ENCODE assay signal across 16 cellular contexts in genomic region chr11:102385053-102385976, GRCh38. TPM values are rescaled to one million over a fixed set of nuclear protein-coding genes. Genes with fewer than 3 reads are reported as not detected.
A peak's percentile ranks its signal among the peaks of the same experiment; 100 is the strongest.
DNase-seq lines count a peak whose midpoint lies in the region; ATAC-seq, FAIRE-seq and TF ChIP-seq lines count a peak whose summit lies in the region.
"Had no signal": no experiment of that assay in that cellular context is flagged by ENCODE, and none has a peak within 500 bp of the region (broad histone marks: within the 10 kb centered on the region; RNA-seq: fewer than 3 reads in every experiment).

No MANE protein-coding gene starts in this region.

- H3K4me2 ChIP-seq in endothelial cell of umbilical vein (ENCODE audit: insufficient read depth, low read length), result no peak overlapping the region
- H3K4me2 ChIP-seq in smooth muscle cell, result no peak overlapping the region

- no peak overlapping the region for H3K4me3 Mint-ChIP-seq in Calu3 (ENCODE audit: low read depth, unreplicated experiment)

- H3K36me3 Mint-ChIP-seq in Calu3 (ENCODE audit: insufficient read depth, unreplicated experiment), result peaks cover under 1% of the 10 kb centered on the region

- peaks cover 2% of the 10 kb centered on the region for H3K4me1 Mint-ChIP-seq in Calu3 (ENCODE audit: low read depth, unreplicated experiment)

- no peaks in the 10 kb centered on the region for H3F3A ChIP-seq in smooth muscle cell (ENCODE audit: low read depth)

- no peak overlapping the region for H3K27ac Mint-ChIP-seq in Calu3 (ENCODE audit: unreplicated experiment)

- no peaks in the 10 kb centered on the region for H3K9me3 Mint-ChIP-seq in Calu3 (ENCODE audit: low read depth, unreplicated experiment)

- WGBS in smooth muscle cell (ENCODE audit: low lambda C conversion rate), result 89% methylated on average over 5 of the region's 5 CpGs

- no peak for ATAC-seq in left cardiac atrium
- ATAC-seq: sciatic nerve had no signal

- DNase-seq in cardiac muscle cell (ENCODE audit: low read depth in 1 of 2, low spot score in 1 of 2) (no peak), left cardiac atrium (no peak), OCI-M1 (lab: John Stamatoyannopoulos, UW) (peak; percentile 64), endothelial cell of umbilical vein (ENCODE audit: low read depth, low spot score) (peak; percentile 34), renal cortical epithelial cell (ENCODE audit: low read depth) (peak; percentile 23), smooth muscle cell (lab: John Stamatoyannopoulos, UW; ENCODE audit: unreplicated experiment) (no peak), Calu3 (no peak), T1000 (lab: John Stamatoyannopoulos, UW) (no peak)
- DNase-seq: activated CD4-positive, alpha-beta T cell treated with anti-CD3 and anti-CD28 coated beads, Interleukin-2, amount 50 U/mL, for 1 hour; activated T-cell treated with anti-CD3 and anti-CD28 coated beads, Interleukin-2, amount 50 U/mL, for 1 hour; effector CD4-positive, alpha-beta T cell; NCI-H2029 treated with DMSO at 0.1 percent for 48 hours; NCI-H510A treated with DMSO at 0.1 percent for 48 hours; SIG-M5; stimulated activated CD4-positive, alpha-beta T cell treated with anti-CD3 and anti-CD28 coated beads, Interleukin-1b, Interleukin-23, amount 100 ng/mL, for 48 hours had no signal

- H3K36me3 ChIP-seq in cardiac muscle cell, result peaks cover 1% of the 10 kb centered on the region
- H3K36me3 ChIP-seq in endothelial cell of umbilical vein (ENCODE audit: control insufficient read depth in 2 of 2, extremely low read depth in 1 of 2, insufficient read depth in 2 of 2, low read length in 2 of 2), result peaks cover 7 to 8% of the 10 kb centered on the region in 2 experiments
- H3K36me3 ChIP-seq in smooth muscle cell (ENCODE audit: low read depth), result no peaks in the 10 kb centered on the region

- no peaks in the 10 kb centered on the region for H3K9me1 ChIP-seq in endothelial cell of umbilical vein (replicated peaks; ENCODE audit: control insufficient read depth, extremely low read depth, insufficient read depth, low read length)

- dilution Hi-C loops in endothelial cell of umbilical vein (cut with MboI; ENCODE audit: extremely low pct_ligation_motif_present, low sequenced_read_pairs), result no loop called here

- H3K79me2 ChIP-seq in endothelial cell of umbilical vein (ENCODE audit: control insufficient read depth, insufficient read depth, low read length) (peaks cover 1% of the 10 kb centered on the region), smooth muscle cell (ENCODE audit: low read depth) (no peaks in the 10 kb centered on the region)

- TF ChIP-seq POLR2A in endothelial cell of umbilical vein (IDR thresholded peaks at IDR 0.05; ENCODE audit: low read depth, low read length), result no peak

- peak; percentile 59 for FAIRE-seq in endothelial cell of umbilical vein (lab: Jason Lieb, UNC)

- H3K27me3 ChIP-seq in cardiac muscle cell, result no peaks in the 10 kb centered on the region
- H3K27me3 ChIP-seq in endothelial cell of umbilical vein (ENCODE audit: control insufficient read depth in 2 of 2, insufficient read depth in 2 of 2, low read length in 2 of 2), result no peaks in the 10 kb centered on the region
- no peaks in the 10 kb centered on the region for H3K27me3 ChIP-seq in smooth muscle cell (ENCODE audit: low read depth)

- POLR2A ChIA-PET in endothelial cell of umbilical vein (lab: Charles Lee), result no interaction called here

- TF ChIP-seq CTCF in cardiac muscle cell (IDR thresholded peaks at IDR 0.05; ENCODE audit: low read depth, low read length), result no peak
- no peak for TF ChIP-seq CTCF in endothelial cell of umbilical vein (IDR thresholded peaks at IDR 0.05; ENCODE audit: extremely low read depth in 1 of 2, insufficient read depth in 1 of 2, low read depth in 1 of 2, low read length in 2 of 2)
- TF ChIP-seq CTCF in smooth muscle cell (IDR thresholded peaks at IDR 0.05; ENCODE audit: borderline replicate concordance, insufficient read depth, poor library complexity, severe bottlenecking), result no peak
- no peak for TF ChIP-seq CTCF in Calu3 (IDR thresholded peaks at IDR 0.05; ENCODE audit: unreplicated experiment)

- H2AFZ ChIP-seq in endothelial cell of umbilical vein (ENCODE audit: low read depth, low read length) (no peak overlapping the region), smooth muscle cell (ENCODE audit: low read depth) (no peak overlapping the region)

- H3K4me3 ChIP-seq in cardiac muscle cell (no peak overlapping the region), endothelial cell of umbilical vein (replicated peaks in 1 of 3; ENCODE audit: insufficient read depth in 1 of 3, low read depth in 1 of 3, low read length in 3 of 3) (no peak overlapping the region), smooth muscle cell (no peak overlapping the region)

- intact Hi-C loops in left cardiac atrium (cut with DNase I) (no loop called here), endothelial cell of umbilical vein (cut with micrococcal nuclease) (loop anchor here (2.0 kb wide), 1 partner anchor 39 kb away; the partner anchor contains the start of gene BIRC2), Calu3 (cut with micrococcal nuclease; ENCODE audit: unreplicated experiment) (no loop called here)

- H3K9ac ChIP-seq in endothelial cell of umbilical vein (replicated peaks; ENCODE audit: extremely low read depth, insufficient read depth, low read length) (no peak overlapping the region), smooth muscle cell (ENCODE audit: low read depth) (no peak overlapping the region)

- H3K27me3 Mint-ChIP-seq in Calu3 (ENCODE audit: unreplicated experiment), result no peaks in the 10 kb centered on the region

- CTCF ChIA-PET in endothelial cell of umbilical vein (lab: Charles Lee), result interaction anchor here (0.9 to 1.6 kb wide), 7 partner anchors 8 to 281 kb away, joined by 3 to 4 read pairs (median 3); no protein-coding TSS in a partner anchor
- CTCF ChIA-PET in Calu3 (lab: Charles Lee), result no interaction called here

- no peaks in the 10 kb centered on the region for H3K4me1 ChIP-seq in cardiac muscle cell (ENCODE audit: low read depth)
- H3K4me1 ChIP-seq in endothelial cell of umbilical vein (ENCODE audit: control insufficient read depth, extremely low read depth, insufficient read depth, low read length), result peaks cover 41% of the 10 kb centered on the region
- no peaks in the 10 kb centered on the region for H3K4me1 ChIP-seq in smooth muscle cell (ENCODE audit: low read depth)

- H3K9me3 ChIP-seq in cardiac muscle cell (ENCODE audit: low read depth), result no peaks in the 10 kb centered on the region
- no peaks in the 10 kb centered on the region for H3K9me3 ChIP-seq in endothelial cell of umbilical vein (replicated peaks; ENCODE audit: control insufficient read depth, insufficient read depth, low read length)
- no peaks in the 10 kb centered on the region for H3K9me3 ChIP-seq in smooth muscle cell (replicated peaks; ENCODE audit: low read depth)

- H3K27ac ChIP-seq in cardiac muscle cell (peak overlapping the region; percentile 59), endothelial cell of umbilical vein (ENCODE audit: insufficient read depth, low read depth, low read length) (peak overlapping the region; percentile 40), smooth muscle cell (ENCODE audit: low read depth) (no peak overlapping the region)

- BruUV-seq in endothelial cell of umbilical vein (replicated peaks; lab: Mats Ljungman, UMichigan) (no TSS peak), Calu3 (replicated peaks; lab: Mats Ljungman, UMichigan) (no TSS peak)

- H4K20me1 ChIP-seq in endothelial cell of umbilical vein (replicated peaks; ENCODE audit: control insufficient read depth, extremely low read depth, insufficient read depth, low read length) (no peaks in the 10 kb centered on the region), smooth muscle cell (ENCODE audit: low read depth) (peaks cover 4% of the 10 kb centered on the region)

TF ChIP-seq in endothelial cell of umbilical vein, 7 proteins besides CTCF, POLR2A, EP300 and RAD21:
- TF ChIP-seq FOS (IDR thresholded peaks at IDR 0.05; ENCODE audit: borderline replicate concordance, insufficient read depth, low read length) (no peak), GATA2 (IDR thresholded peaks at IDR 0.05; ENCODE audit: insufficient read depth, insufficient read length, low read depth, low read length) (no peak), JUN (IDR thresholded peaks at IDR 0.05; ENCODE audit: borderline replicate concordance, insufficient read depth, insufficient read length, low read depth) (no peak), EZH2 (IDR thresholded peaks at IDR 0.05; ENCODE audit: borderline replicate concordance, low read depth, low read length, severe bottlenecking) (no peak), POLR2AphosphoS5 (IDR thresholded peaks at IDR 0.05; ENCODE audit: insufficient read depth, low read depth, low read length) (no peak), MAX (IDR thresholded peaks at IDR 0.05; ENCODE audit: insufficient read depth, insufficient read length) (no peak), MYC (IDR thresholded peaks at IDR 0.05; ENCODE audit: low read depth, low read length) (no peak)

RNA-seq across cellular contexts. Expression of gene BIRC2, which starts 38.3 kb away (rescaled TPM):
- total RNA-seq in cardiac muscle cell (37.8 and 40.4 TPM in 2 replicates), left cardiac atrium (10 to 100 TPM; 30.4 to 34.2 TPM), endothelial cell of umbilical vein (47.3 and 49.9 TPM in 2 replicates), renal cortical epithelial cell (125 and 146 TPM in 2 replicates), smooth muscle cell (170 and 174 TPM in 2 replicates), Calu3 (2022) (28.3 and 32.6 TPM in 2 replicates)
- polyA plus RNA-seq in cardiac muscle cell (36.1 and 41.3 TPM in 2 replicates), endothelial cell of umbilical vein (32.9 and 42.8 TPM in 2 replicates), smooth muscle cell (38.6 and 46.3 TPM in 2 replicates)
- 38.3 and 49.0 TPM in 2 replicates for polyA plus RNA-seq in endothelial cell of umbilical vein (2011; cell fraction: cytosol; rRNA removed)
- 73.7 and 80.9 TPM in 2 replicates for polyA plus RNA-seq in endothelial cell of umbilical vein (2011; cell fraction: nucleus; rRNA removed)
- polyA plus RNA-seq in endothelial cell of umbilical vein (2012), result 60.5 and 68.2 TPM in 2 replicates
- 63.1 and 82.2 TPM in 2 replicates for polyA minus RNA-seq in endothelial cell of umbilical vein
- 14.7 TPM for polyA minus RNA-seq in endothelial cell of umbilical vein (2011; cell fraction: cytosol; rRNA and poly(A)+ RNA removed)
- polyA minus RNA-seq in endothelial cell of umbilical vein (2011; cell fraction: nucleus; rRNA and poly(A)+ RNA removed), result 114 and 187 TPM in 2 replicates

Comparison
In these comparisons a context has a peak if more than half of its experiments do, and no peak if none do; other contexts are left out.
1. DNase-seq: peak in OCI-M1 (single experiment), endothelial cell of umbilical vein (single experiment) and renal cortical epithelial cell (single experiment); none in cardiac muscle cell (0 of 2), left cardiac atrium (single experiment), smooth muscle cell (single experiment), Calu3 (single experiment) and T1000 (single experiment).